Comparison of ENCODE assay signal across 15 cellular contexts in the genomic region with DNA sequence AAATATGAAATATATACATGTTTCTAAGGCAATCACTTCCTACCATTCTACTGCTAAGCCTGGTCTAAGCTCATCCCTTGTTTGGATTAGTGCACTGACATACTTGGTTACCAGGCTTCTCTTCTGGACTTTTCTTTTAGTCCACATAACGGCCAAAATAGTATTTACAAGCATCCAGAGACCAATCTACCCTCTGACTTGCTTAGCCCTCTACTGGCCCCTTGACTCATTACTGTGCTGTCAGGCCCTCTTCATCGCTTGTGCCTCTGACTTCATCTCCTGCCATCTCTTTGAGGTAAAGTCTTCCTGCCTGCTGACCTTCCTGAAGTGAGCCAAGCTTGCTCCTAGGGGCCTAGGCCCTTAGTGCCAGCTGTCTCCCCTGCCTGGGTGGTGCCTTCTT. TPM values are rescaled to one million over a fixed set of nuclear protein-coding genes. Genes with fewer than 3 reads are reported as not detected.
DNase-seq lines count a peak whose midpoint lies in the region; ATAC-seq and TF ChIP-seq lines count a peak whose summit lies in the region.
"Had no signal": no experiment of that assay in that cellular context is flagged by ENCODE, and none has a peak within 500 bp of the region (broad histone marks: within the 10 kb centered on the region; RNA-seq: fewer than 3 reads in every experiment).

No MANE protein-coding gene starts in this region.

- H3K9me3 Mint-ChIP-seq in endodermal cell = peaks cover 87% of the 10 kb centered on the region
- peaks cover 13% of the 10 kb centered on the region for H3K9me3 Mint-ChIP-seq in osteocyte (ENCODE audit: unreplicated experiment)

- H2AFZ ChIP-seq in osteoblast (ENCODE audit: low read length) = no peak overlapping the region

- H3K79me2 ChIP-seq in osteoblast (ENCODE audit: insufficient read depth, low read length) = peaks cover 17% of the 10 kb centered on the region

- H3K27ac Mint-ChIP-seq in endodermal cell = no peak overlapping the region
- no peak overlapping the region for H3K27ac Mint-ChIP-seq in osteocyte (ENCODE audit: unreplicated experiment)

- no peak overlapping the region for H3K4me3 ChIP-seq in cardiac muscle cell
- no peak overlapping the region for H3K4me3 ChIP-seq in heart right ventricle
- no peak overlapping the region for H3K4me3 ChIP-seq in WERI-Rb-1 (ENCODE audit: low read depth, low read length)
- peak overlapping the region; percentile 75 for H3K4me3 ChIP-seq in endodermal cell (ENCODE audit: low read length)
- H3K4me3 ChIP-seq in osteoblast (ENCODE audit: insufficient read depth, low read length) = no peak overlapping the region
- H3K4me3 ChIP-seq: GM12878, HAP-1 had no signal

- H3K27ac ChIP-seq in cardiac muscle cell = no peak overlapping the region
- H3K27ac ChIP-seq in heart right ventricle = no peak overlapping the region
- H3K27ac ChIP-seq in WERI-Rb-1 = peak overlapping the region; percentile 34
- H3K27ac ChIP-seq in endodermal cell (ENCODE audit: low read depth, low read length) = no peak overlapping the region
- no peak overlapping the region for H3K27ac ChIP-seq in osteoblast (ENCODE audit: low read depth, low read length)
- H3K27ac ChIP-seq: 22Rv1, C4-2B had no signal

- no peak overlapping the region for H3K4me2 ChIP-seq in osteoblast (ENCODE audit: insufficient read depth, low read length)

- H3K27me3 Mint-ChIP-seq in endodermal cell (ENCODE audit: insufficient read depth) (no peaks in the 10 kb centered on the region), osteocyte (ENCODE audit: unreplicated experiment) (no peaks in the 10 kb centered on the region)

- H3K4me1 ChIP-seq in cardiac muscle cell (ENCODE audit: low read depth) = no peaks in the 10 kb centered on the region
- H3K4me1 ChIP-seq in heart right ventricle = no peaks in the 10 kb centered on the region
- no peaks in the 10 kb centered on the region for H3K4me1 ChIP-seq in endodermal cell (ENCODE audit: control insufficient read depth, insufficient read depth, low read length)
- no peaks in the 10 kb centered on the region for H3K4me1 ChIP-seq in osteoblast (ENCODE audit: insufficient read depth, low read length)

- H3K36me3 ChIP-seq in cardiac muscle cell = no peaks in the 10 kb centered on the region
- H3K36me3 ChIP-seq in heart right ventricle = no peaks in the 10 kb centered on the region
- H3K36me3 ChIP-seq in WERI-Rb-1 = peaks cover 10% of the 10 kb centered on the region
- H3K36me3 ChIP-seq in endodermal cell (ENCODE audit: control insufficient read depth, insufficient read depth, low read length) = peaks cover 40% of the 10 kb centered on the region
- no peaks in the 10 kb centered on the region for H3K36me3 ChIP-seq in osteoblast (ENCODE audit: insufficient read depth, low read length)
- H3K36me3 ChIP-seq: HAP-1 had no signal

- no peaks in the 10 kb centered on the region for H3K4me1 Mint-ChIP-seq in endodermal cell
- H3K4me1 Mint-ChIP-seq in osteocyte (ENCODE audit: unreplicated experiment) = no peaks in the 10 kb centered on the region

- H3K4me3 Mint-ChIP-seq in endodermal cell (no peak overlapping the region), osteocyte (ENCODE audit: unreplicated experiment) (no peak overlapping the region)

- intact Hi-C loops in heart right ventricle (cut with DNase I) (no loop called here), left colon (cut with DNase I, micrococcal nuclease) (no loop called here)

- DNase-seq in cardiac muscle cell (ENCODE audit: low read depth in 1 of 2, low spot score in 1 of 2) (no peak), heart right ventricle (no peak), WERI-Rb-1 (peak; percentile 39), endodermal cell (no peak), osteoblast (ENCODE audit: insufficient read length, low spot score, missing footprints) (peak; percentile 92), left colon (no peak), osteocyte (ENCODE audit: extremely low spot score, unreplicated experiment) (no peak), T1000 (lab: John Stamatoyannopoulos, UW) (no peak)
- DNase-seq: NCI-H146, NCI-H2227 treated with DMSO at 0.1 percent for 48 hours, NCI-H526 treated with DMSO at 0.1 percent for 48 hours had no signal

- H3K9me3 ChIP-seq in cardiac muscle cell (ENCODE audit: low read depth) = no peaks in the 10 kb centered on the region
- H3K9me3 ChIP-seq in heart right ventricle = peaks cover 0 to 25% (median 0%) of the 10 kb centered on the region in 11 donors
- peaks cover 14% of the 10 kb centered on the region for H3K9me3 ChIP-seq in WERI-Rb-1 (ENCODE audit: severe bottlenecking)
- peaks cover 89% of the 10 kb centered on the region for H3K9me3 ChIP-seq in endodermal cell (ENCODE audit: control insufficient read depth, low read length)
- H3K9me3 ChIP-seq in osteoblast (ENCODE audit: low read depth, low read length) = no peaks in the 10 kb centered on the region

- 97 to 99% methylated on average over 2 of the region's 2 CpGs for WGBS in heart right ventricle, 2 donors
- WGBS in endodermal cell (ENCODE audit: insufficient coverage in 1 of 2, insufficient read length in 1 of 2), 2 experiments = 97 to 100% methylated on average over 2 of the region's 2 CpGs

- no peaks in the 10 kb centered on the region for H4K20me1 ChIP-seq in osteoblast (ENCODE audit: insufficient read depth, low read length)

- H3K36me3 Mint-ChIP-seq in endodermal cell (ENCODE audit: low read depth) (peaks cover 60% of the 10 kb centered on the region), osteocyte (ENCODE audit: unreplicated experiment) (peaks cover 16% of the 10 kb centered on the region)

- no peak overlapping the region for H3K9ac ChIP-seq in endodermal cell (ENCODE audit: extremely low read depth, low read length, poor library complexity, severe bottlenecking)

- no peaks in the 10 kb centered on the region for H3K27me3 ChIP-seq in cardiac muscle cell
- no peaks in the 10 kb centered on the region for H3K27me3 ChIP-seq in heart right ventricle
- no peaks in the 10 kb centered on the region for H3K27me3 ChIP-seq in WERI-Rb-1 (ENCODE audit: insufficient read depth, low read depth, severe bottlenecking)
- no peaks in the 10 kb centered on the region for H3K27me3 ChIP-seq in endodermal cell (ENCODE audit: control insufficient read depth, insufficient read depth, low read length, poor library complexity, severe bottlenecking)
- no peaks in the 10 kb centered on the region for H3K27me3 ChIP-seq in osteoblast (ENCODE audit: insufficient read depth, low read length)

- TF ChIP-seq CTCF in cardiac muscle cell (IDR thresholded peaks at IDR 0.05; ENCODE audit: low read depth, low read length) (peak; percentile 8), heart right ventricle (IDR thresholded peaks at IDR 0.05) (no peak), WERI-Rb-1 (IDR thresholded peaks at IDR 0.05; ENCODE audit: low read depth, low read length) (peak; percentile 37; the same call in 1 of the 2 replicates), endodermal cell (conservative IDR thresholded peaks at IDR 0.05) (no peak), osteoblast (IDR thresholded peaks at IDR 0.05; ENCODE audit: extremely low read depth, low read depth, low read length) (peak; percentile 27), osteocyte (IDR thresholded peaks at IDR 0.05) (no peak)

- ATAC-seq in heart right ventricle = no peak
- ATAC-seq in left colon = no peak
- ATAC-seq: GM12878 had no signal

RNA-seq across cellular contexts. Expression of a gene that starts 35.1 kb away (rescaled TPM):
- total RNA-seq in cardiac muscle cell = 92.8 and 118 TPM in 2 replicates
- 20.0 and 24.4 TPM in 2 replicates for polyA plus RNA-seq in cardiac muscle cell
- total RNA-seq in heart right ventricle = 100 to 1,000 TPM in 5 of 10 donors, 10 to 100 TPM in 5; 81.3 to 127 (median 104) TPM
- polyA plus RNA-seq in heart right ventricle = 1 to 10 TPM; 2.1 to 7.1 TPM
- total RNA-seq in endodermal cell = 100 to 1,000 TPM; 102 to 103 TPM
- 24.6 TPM for polyA plus RNA-seq in endodermal cell (2013, experiment 1 of 2)
- polyA plus RNA-seq in endodermal cell (2013, experiment 2 of 2) = 26.8 TPM
- 172 and 210 TPM in 2 replicates for total RNA-seq in osteoblast
- 10 to 100 TPM; 69.2 to 77.5 TPM for total RNA-seq in left colon
- total RNA-seq in osteocyte = 96.7 and 100 TPM in 2 replicates

Comparison
In these comparisons a context has a peak if more than half of its experiments do, and no peak if none do; other contexts are left out.
1. CTCF ChIP-seq: peak in cardiac muscle cell (single experiment), WERI-Rb-1 (single experiment) and osteoblast (single experiment); none in heart right ventricle (0 of 9), endodermal cell (single experiment) and osteocyte (single experiment).
2. DNase-seq: peak in WERI-Rb-1 (single experiment) and osteoblast (single experiment); none in cardiac muscle cell (0 of 2), heart right ventricle (0 of 2), endodermal cell (single experiment), left colon (0 of 2), osteocyte (single experiment) and T1000 (single experiment).